In the genomic region with DNA sequence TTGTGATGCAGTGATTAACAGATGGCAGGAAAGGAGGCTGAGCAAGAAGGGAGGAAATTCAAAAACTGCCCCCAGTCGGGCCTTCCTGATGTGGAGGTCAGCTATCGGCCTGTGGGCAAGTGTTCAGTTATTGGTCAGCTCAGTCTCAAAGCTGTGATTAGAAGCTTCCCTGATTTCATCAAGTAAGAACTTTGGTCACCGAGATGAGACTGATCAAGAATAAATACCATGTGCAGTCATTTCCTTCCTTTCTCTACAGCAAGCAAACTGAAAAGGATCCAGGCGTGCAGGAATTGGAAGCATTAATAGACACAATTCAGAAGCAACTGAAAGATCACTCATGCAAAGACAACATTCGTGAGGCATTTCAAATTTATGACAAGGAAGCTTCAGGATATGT, we compare ENCODE assay signal across 18 cellular contexts.
"Had no signal": no experiment of that assay in that cellular context is flagged by ENCODE, and none has a peak within 500 bp of the region (broad histone marks: within the 10 kb centered on the region; RNA-seq: fewer than 3 reads in every experiment).

No MANE protein-coding gene starts in this region.

- ATAC-seq: activated CD4-positive, CD25-positive, alpha-beta regulatory T cell treated with anti-CD3 and anti-CD28 coated beads, Interleukin-2, amount 50 U/mL, for 24 hours; activated CD8-positive, alpha-beta memory T cell treated with anti-CD3 and anti-CD28 coated beads, Interleukin-2, amount 10 ng/mL, durations not matched to agents 7 days and 5 days; activated naive CD4-positive, alpha-beta T cell treated with anti-CD3 and anti-CD28 coated beads, Interleukin-2, amount 50 U/mL, for 72 hours; body of pancreas; esophagus mucosa; natural killer cell; psoas muscle; T-cell; upper lobe of right lung had no signal

- DNase-seq: activated CD4-positive, alpha-beta T cell treated with anti-CD3 and anti-CD28 coated beads, Interleukin-2, amount 50 U/mL, for 48 hours; activated CD8-positive, alpha-beta memory T cell treated with anti-CD3 and anti-CD28 coated beads, Interleukin-2, amount 10 ng/mL, durations not matched to agents 7 days and 5 days; activated effector memory CD4-positive, alpha-beta T cell treated with Interleukin-2 at 50 U/mL for 16 hours; activated T-cell treated with anti-CD3 and anti-CD28 coated beads, Interleukin-2, amount 50 U/mL, for 24 hours; amniotic stem cell; body of pancreas; head of caudate nucleus; mammary epithelial cell; natural killer cell; occipital lobe; psoas muscle; stimulated activated CD4-positive, alpha-beta T cell treated with anti-CD3 and anti-CD28 coated beads, Interleukin-4, amount 100 ng/mL, for 1 hour; stimulated activated CD8-positive, alpha-beta memory T cell treated with anti-CD3 and anti-CD28 coated beads, Interleukin-4, amount 100 ng/mL, for 48 hours; T-cell; upper lobe of right lung had no signal

- H3K36me3 ChIP-seq: upper lobe of right lung had no signal

- H3K4me1 ChIP-seq: body of pancreas, psoas muscle, upper lobe of right lung had no signal

- H3K27me3 ChIP-seq: body of pancreas, upper lobe of right lung had no signal

- H3K9me3 ChIP-seq: body of pancreas, psoas muscle, upper lobe of right lung had no signal

- H3K4me3 ChIP-seq: body of pancreas, psoas muscle, upper lobe of right lung had no signal
